ENCODE assay signal across 11 cellular contexts in the genomic region with DNA sequence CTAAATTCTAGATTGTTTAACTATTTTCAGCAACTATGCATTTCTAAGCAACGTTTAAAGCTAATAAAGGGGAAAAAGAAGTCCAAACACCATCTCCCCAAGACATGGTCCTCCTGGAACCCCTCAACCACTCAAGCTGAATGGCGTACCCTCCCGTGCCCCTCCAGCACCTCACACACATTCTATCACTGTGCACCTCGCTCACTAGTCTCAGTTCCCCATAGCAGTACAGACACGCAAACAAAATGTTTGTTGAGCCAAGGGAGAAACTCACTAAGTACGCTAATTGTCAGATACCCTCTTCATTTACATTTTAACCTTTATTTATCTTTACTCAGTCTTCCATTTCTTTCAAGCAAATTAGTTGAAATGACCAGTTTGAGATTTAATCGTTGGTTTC. TPM values are rescaled to one million over a fixed set of nuclear protein-coding genes. Genes with fewer than 3 reads are reported as not detected.
DNase-seq lines count a peak whose midpoint lies in the region; ATAC-seq and TF ChIP-seq lines count a peak whose summit lies in the region.
"Had no signal": no experiment of that assay in that cellular context is flagged by ENCODE, and none has a peak within 500 bp of the region (broad histone marks: within the 10 kb centered on the region; RNA-seq: fewer than 3 reads in every experiment).

No MANE protein-coding gene starts in this region.

- intact Hi-C loops in breast epithelium (cut with DNase I; ENCODE audit: low total_unique reads), result no loop called here

- no peak overlapping the region for H2AFZ ChIP-seq in trophoblast cell (ENCODE audit: insufficient read depth, low read length, poor library complexity)

- H3K4me2 ChIP-seq in trophoblast cell (ENCODE audit: low read length), result no peak overlapping the region

- WGBS in trophoblast cell (ENCODE audit: extremely low coverage, insufficient coverage, insufficient read length), result no CpG with 5 or more reads among the region's 7 CpGs
- WGBS in tibial nerve, 2 donors, result 93 to 94% methylated on average over 7 of the region's 7 CpGs

- H3K79me1 ChIP-seq in trophoblast cell (ENCODE audit: low read length), result no peaks in the 10 kb centered on the region

- H3K79me2 ChIP-seq in trophoblast cell (ENCODE audit: control insufficient read depth, insufficient read depth, low read length, poor library complexity), result peaks cover 3% of the 10 kb centered on the region

- peak; percentile 70 for ATAC-seq in GM18907 (IDR thresholded peaks at IDR 0.05; ENCODE audit: unreplicated experiment)
- ATAC-seq in GM21737 (IDR thresholded peaks at IDR 0.05; ENCODE audit: unreplicated experiment), result peak; percentile 67
- peak; percentile 65 for ATAC-seq in HG03354 (IDR thresholded peaks at IDR 0.05; ENCODE audit: poor library complexity, severe bottlenecking, unreplicated experiment)
- ATAC-seq: Right ventricle myocardium inferior had no signal

- H4K8ac ChIP-seq in trophoblast cell (ENCODE audit: low read depth, low read length), result no peak overlapping the region

- H3K9ac ChIP-seq in trophoblast cell (ENCODE audit: low read length), result no peak overlapping the region

- no peaks in the 10 kb centered on the region for H3K27me3 ChIP-seq in trophoblast cell (ENCODE audit: insufficient read depth, low read length)
- no peaks in the 10 kb centered on the region for H3K27me3 ChIP-seq in tibial nerve
- H3K27me3 ChIP-seq in breast epithelium, result no peaks in the 10 kb centered on the region

- H3K4me3 ChIP-seq in trophoblast cell (ENCODE audit: low read depth, low read length) (no peak overlapping the region), tibial nerve (no peak overlapping the region), breast epithelium (no peak overlapping the region)

- H3K36me3 ChIP-seq in trophoblast cell (ENCODE audit: control insufficient read depth in 1 of 2, insufficient read depth in 2 of 2, low read length in 2 of 2) (peaks cover 0 to 4% of the 10 kb centered on the region in 2 experiments), tibial nerve (peaks cover 0 to 14% (median 0%) of the 10 kb centered on the region in 3 donors), breast epithelium (no peaks in the 10 kb centered on the region)

- no peak for TF ChIP-seq POLR2A in tibial nerve (IDR thresholded peaks at IDR 0.05)
- TF ChIP-seq POLR2A in breast epithelium (IDR thresholded peaks at IDR 0.05), result no peak

- H3K9me3 ChIP-seq in trophoblast cell (ENCODE audit: insufficient read depth, low read depth, low read length) (no peaks in the 10 kb centered on the region), tibial nerve (no peaks in the 10 kb centered on the region), breast epithelium (no peaks in the 10 kb centered on the region)

- no peak overlapping the region for H4K12ac ChIP-seq in trophoblast cell (ENCODE audit: low read depth, low read length)

- no peak overlapping the region for H2AK5ac ChIP-seq in trophoblast cell (ENCODE audit: low read length)

- no peak overlapping the region for H4K91ac ChIP-seq in trophoblast cell (ENCODE audit: low read depth, low read length)

- no peak overlapping the region for H2BK5ac ChIP-seq in trophoblast cell (ENCODE audit: low read depth, low read length, poor library complexity)

- H2BK120ac ChIP-seq in trophoblast cell (ENCODE audit: insufficient read depth, low read length, poor library complexity), result no peak overlapping the region

- DNase-seq in trophoblast cell (no peak), NCI-H1436 (lab: John Stamatoyannopoulos, UW) (no peak), tibial nerve (ENCODE audit: low spot score in 2 of 2) (no peak), HuH-7.5 (ENCODE audit: low spot score) (no peak), breast epithelium (ENCODE audit: low spot score in 2 of 2) (no peak)
- DNase-seq: head of caudate nucleus, NCI-H446 had no signal

- no peak overlapping the region for H2BK12ac ChIP-seq in trophoblast cell (ENCODE audit: low read length)

- H3K4me1 ChIP-seq in trophoblast cell (ENCODE audit: control insufficient read depth in 1 of 2, insufficient read depth in 2 of 2, low read length in 2 of 2) (peaks cover 0 to 2% of the 10 kb centered on the region in 2 experiments), tibial nerve (peaks cover 0 to 44% (median 20%) of the 10 kb centered on the region in 4 donors), breast epithelium (no peaks in the 10 kb centered on the region)

- TF ChIP-seq EP300 in tibial nerve (IDR thresholded peaks at IDR 0.05), result no peak

- H3K27ac ChIP-seq in trophoblast cell (ENCODE audit: low read depth, low read length) (no peak overlapping the region), tibial nerve (no peak overlapping the region), breast epithelium (no peak overlapping the region)

- peak overlapping the region; percentile 96 for H3K4ac ChIP-seq in trophoblast cell (ENCODE audit: low read depth, low read length)

- no peak overlapping the region for H3K14ac ChIP-seq in trophoblast cell (ENCODE audit: low read length)

- H3K23ac ChIP-seq in trophoblast cell (ENCODE audit: low read length), result no peak overlapping the region

- H3K18ac ChIP-seq in trophoblast cell (ENCODE audit: low read length), result peak overlapping the region; percentile 94

- TF ChIP-seq CTCF in tibial nerve (IDR thresholded peaks at IDR 0.05) (no peak), breast epithelium (IDR thresholded peaks at IDR 0.05) (no peak)

RNA-seq across cellular contexts. Expression of a gene that starts 48.8 kb away (rescaled TPM):
- 17.3 and 18.4 TPM in 2 replicates for polyA plus RNA-seq in trophoblast cell (2013)
- 10 to 100 TPM; 53.5 to 69.8 (median 62.5) TPM for total RNA-seq in tibial nerve
- 10 to 100 TPM; 60.0 to 87.1 (median 63.0) TPM for total RNA-seq in breast epithelium
